ENCODE assay signal across 8 cellular contexts in the genomic region with DNA sequence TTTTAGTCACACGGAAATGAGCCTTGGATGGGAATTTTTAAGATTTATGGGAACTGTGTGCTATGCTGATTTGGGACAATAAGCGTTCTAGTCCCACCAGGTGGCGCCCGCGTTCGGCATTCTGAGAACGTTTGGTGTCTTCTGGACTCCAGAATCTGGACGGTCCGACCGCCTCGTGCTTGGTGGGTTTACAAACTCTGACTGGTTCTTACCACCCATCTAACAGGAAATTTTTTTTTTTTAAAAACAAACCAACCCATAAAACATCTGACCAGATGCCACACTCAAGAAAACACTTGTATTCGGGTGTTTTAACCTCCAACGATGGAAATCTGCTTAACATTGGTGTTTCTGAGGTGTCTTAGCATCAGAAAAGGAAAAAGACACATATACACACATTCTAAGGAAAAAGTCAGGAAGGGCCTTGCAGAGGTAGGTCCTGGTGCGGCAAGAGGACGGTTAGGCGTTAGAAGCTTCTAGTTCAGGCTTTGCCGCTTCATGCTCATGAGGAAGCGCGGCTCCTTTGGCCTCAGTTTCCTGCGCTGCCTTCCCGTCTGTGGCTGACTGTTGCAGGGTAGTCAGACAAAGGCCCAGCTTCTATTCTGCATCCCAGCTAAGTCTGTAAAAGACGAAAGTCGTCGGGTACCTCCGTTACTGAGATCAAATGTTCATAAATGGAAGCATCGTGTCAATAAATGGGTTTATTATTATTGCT. TPM values are rescaled to one million over a fixed set of nuclear protein-coding genes. Genes with fewer than 3 reads are reported as not detected.
A peak's percentile ranks its signal among the peaks of the same experiment; 100 is the strongest.
DNase-seq lines count a peak whose midpoint lies in the region; ATAC-seq, FAIRE-seq and TF ChIP-seq lines count a peak whose summit lies in the region.

No MANE protein-coding gene starts in this region.

- CTCF ChIA-PET in WTC11 (lab: Charles Lee), result interaction anchor here (0.6 to 13.9 kb wide), 28 partner anchors 10 to 398 kb away, joined by 3 to 659 read pairs (median 4); partner anchors contain the start of genes C1orf116, EIF2D, MAPKAPK2 and RASSF5

- peak; percentile 65 for TF ChIP-seq CTCF in WTC11 (IDR thresholded peaks at IDR 0.05)

- H3K36me3 Mint-ChIP-seq in WTC11, result no peaks in the 10 kb centered on the region

- DNase-seq in SIG-M5 treated with dmso at 0.1 percent for 504 hours (lab: John Stamatoyannopoulos, UW; ENCODE audit: unreplicated experiment) (peak; percentile 65), SIG-M5 (lab: John Stamatoyannopoulos, UW) (no peak), NCI-H2196 (lab: John Stamatoyannopoulos, UW; ENCODE audit: unreplicated experiment) (peak; percentile 97), WTC11 (ENCODE audit: low spot score) (peak; percentile 90), caudate nucleus (lab: John Stamatoyannopoulos, UW) (peak in 59 of 61 donors; percentile 2 to 93 (median 68)), inferior parietal cortex (ENCODE audit: extremely low spot score) (peak; percentile 99), small intestine (peak; percentile 88)

- H3K4me1 ChIP-seq in small intestine (ENCODE audit: control insufficient read depth in 2 of 2, insufficient read depth in 1 of 2, low read depth in 1 of 2, low read length in 1 of 2), result no peaks in the 10 kb centered on the region

- peak overlapping the region in 1 of 2 donors; percentile 80 for H3K4me3 ChIP-seq in small intestine (ENCODE audit: low read depth in 1 of 2, low read length in 2 of 2)

- peak overlapping the region; percentile 19 for H3K27ac ChIP-seq in caudate nucleus (ENCODE audit: low read depth, low read length)
- peak overlapping the region; percentile 2 to 90 for H3K27ac ChIP-seq in small intestine (ENCODE audit: low read depth in 1 of 2, low read length in 1 of 2)

- H3K27me3 Mint-ChIP-seq in WTC11 (ENCODE audit: low read depth), result no peaks in the 10 kb centered on the region; the same call in 1 of the 2 replicates

- peak overlapping the region; percentile 74 for H3K27ac Mint-ChIP-seq in WTC11

- no peaks in the 10 kb centered on the region for H3K9me3 ChIP-seq in small intestine (ENCODE audit: control insufficient read depth, low read depth)

- H3K27me3 ChIP-seq in small intestine (ENCODE audit: control insufficient read depth in 2 of 2, insufficient read depth in 2 of 2, low read length in 2 of 2), result no peaks in the 10 kb centered on the region

- POLR2A ChIA-PET in WTC11 (lab: Charles Lee), result interaction anchor here (0.6 to 1.9 kb wide), 6 partner anchors 12 to 348 kb away, joined by 3 to 15 read pairs (median 4); partner anchors contain the start of genes EIF2D and RASSF5

- ATAC-seq in WTC11 (0 out of 2 replicates have a peak, but pooled peaks have one; percentile 5), GM21526 (IDR thresholded peaks at IDR 0.05; ENCODE audit: low FRiP score, unreplicated experiment) (no peak)

- 11 to 15% (median 12%) methylated on average over 26 of the region's 26 CpGs for whole genome bisulfite sequencing in small intestine, 3 donors

- no peak for FAIRE-seq in small intestine (lab: Jason Lieb, UNC)

- H3K9me3 Mint-ChIP-seq in WTC11, result no peaks in the 10 kb centered on the region

- peaks cover 34% of the 10 kb centered on the region for H3K4me1 Mint-ChIP-seq in WTC11

- peak overlapping the region; percentile 76 for H3K4me3 Mint-ChIP-seq in WTC11

- H3K36me3 ChIP-seq in small intestine (ENCODE audit: control insufficient read depth in 2 of 2, insufficient read depth in 2 of 2, low read length in 2 of 2), result no peaks in the 10 kb centered on the region

TF ChIP-seq in WTC11, 78 proteins besides CTCF, POLR2A, EP300 and RAD21:
- TF ChIP-seq ZNF281 (CRISPR knock-in tag; IDR thresholded peaks at IDR 0.05) (no peak), JAZF1 (CRISPR knock-in tag; IDR thresholded peaks at IDR 0.05) (no peak), ZNF317 (CRISPR knock-in tag; IDR thresholded peaks at IDR 0.05; ENCODE audit: borderline replicate concordance, low read depth) (no peak), RELA (CRISPR knock-in tag; IDR thresholded peaks at IDR 0.05; ENCODE audit: borderline replicate concordance) (no peak), NR1H2 (CRISPR knock-in tag; IDR thresholded peaks at IDR 0.05) (no peak), SP1 (CRISPR knock-in tag; conservative IDR thresholded peaks at IDR 0.05) (no peak), NFATC4 (CRISPR knock-in tag; IDR thresholded peaks at IDR 0.05) (no peak), FOXJ3 (CRISPR knock-in tag; IDR thresholded peaks at IDR 0.05; ENCODE audit: borderline replicate concordance) (no peak), CBFB (CRISPR knock-in tag; IDR thresholded peaks at IDR 0.05; ENCODE audit: low read depth) (no peak), NR3C1 (CRISPR knock-in tag; conservative IDR thresholded peaks at IDR 0.05; ENCODE audit: low read depth) (no peak), SOX15 (CRISPR knock-in tag; IDR thresholded peaks at IDR 0.05) (no peak), TEAD4 (CRISPR knock-in tag; IDR thresholded peaks at IDR 0.05) (no peak)
TF ChIP-seq in WTC11: peak in this region for 0.

RNA-seq across cellular contexts. Expression of gene DYRK3, which starts 0.8 kb away (rescaled TPM):
- total RNA-seq in WTC11 (2021), result 6.7 to 7.8 TPM (median 6.7 TPM) in 3 replicates
- polyA plus RNA-seq in small intestine, result 1 to 10 TPM in 1 of 3 donors, under 1 TPM in 2; 0.45 to 1.7 (median 0.54) TPM

RNA-seq across cellular contexts. Expression of gene EIF2D, which starts 22.3 kb away (rescaled TPM):
- total RNA-seq in WTC11 (2021), result 35.7 to 36.8 TPM (median 35.9 TPM) in 3 replicates
- polyA plus RNA-seq in small intestine, result 10 to 100 TPM; 21.6 to 40.8 (median 22.6) TPM

RNA-seq across cellular contexts. Expression of gene MAPKAPK2, which starts 50.2 kb away (rescaled TPM):
- 46.4 to 54.9 TPM (median 48.9 TPM) in 3 replicates for total RNA-seq in WTC11 (2021)
- 10 to 100 TPM; 56.4 to 93.5 (median 85.0) TPM for polyA plus RNA-seq in small intestine
